10 cellular contexts compared by ENCODE assay signal in genomic region chr3:149877668-149878067, GRCh38.
"Had no signal": no experiment of that assay in that cellular context is flagged by ENCODE, and none has a peak within 500 bp of the region (broad histone marks: within the 10 kb centered on the region; RNA-seq: fewer than 3 reads in every experiment).

No MANE protein-coding gene starts in this region.

- H3K4me2 ChIP-seq: GM23338, KMS-11 had no signal

- ATAC-seq: GM23338 had no signal

- FAIRE-seq: H1, H54 had no signal

- H3K27ac ChIP-seq: HL-60, KMS-11 had no signal

- H3K4me3 ChIP-seq: GM23338 had no signal

- DNase-seq: H9, HCEC 1CT, IMR-90, Karpas-422, KBM-7 had no signal

- H3K9ac ChIP-seq: KMS-11 had no signal

- H2AFZ ChIP-seq: GM23338 had no signal
